In the genomic region with DNA sequence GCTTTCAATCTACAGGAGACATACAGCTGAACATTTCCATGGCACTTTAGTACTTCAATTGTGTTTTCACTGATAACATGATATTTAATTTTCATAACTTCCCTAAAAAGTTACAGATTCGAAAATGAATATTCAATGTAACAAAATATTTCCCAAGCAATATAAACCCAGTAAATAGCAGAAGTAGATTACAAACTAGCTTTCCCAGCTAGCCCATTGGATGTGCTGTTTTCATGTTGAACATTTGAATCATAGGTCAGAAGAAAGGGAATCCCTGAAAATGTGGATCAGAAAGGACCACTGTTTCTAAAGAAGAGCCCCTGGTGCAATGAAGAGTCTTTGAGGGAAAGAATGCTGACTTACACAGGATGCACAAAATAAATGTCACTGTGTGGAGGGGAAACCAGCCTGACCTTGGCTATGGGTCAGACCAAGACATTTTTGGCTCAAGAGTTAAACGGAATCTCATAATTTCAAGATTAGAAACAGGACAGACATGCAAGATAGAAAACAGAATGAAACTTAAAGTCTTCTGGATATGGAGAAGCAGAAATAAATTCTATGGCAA, we compare ENCODE assay signal across 14 cellular contexts. TPM values are rescaled to one million over a fixed set of nuclear protein-coding genes. Genes with fewer than 3 reads are reported as not detected.
DNase-seq lines count a peak whose midpoint lies in the region; ATAC-seq and TF ChIP-seq lines count a peak whose summit lies in the region.
"Had no signal": no experiment of that assay in that cellular context is flagged by ENCODE, and none has a peak within 500 bp of the region (broad histone marks: within the 10 kb centered on the region; RNA-seq: fewer than 3 reads in every experiment).

No MANE protein-coding gene starts in this region.

- H3K36me3 Mint-ChIP-seq in CD14-positive monocyte = peaks cover 72 to 82% of the 10 kb centered on the region in 2 donors
- peaks cover 60% of the 10 kb centered on the region for H3K36me3 Mint-ChIP-seq in activated naive CD8-positive, alpha-beta T cell
- peaks cover 55 to 88% (median 71%) of the 10 kb centered on the region in 3 donors for H3K36me3 Mint-ChIP-seq in naive thymus-derived CD8-positive, alpha-beta T cell

- peaks cover 11% of the 10 kb centered on the region; the same call in 1 of the 2 replicates for H3K79me2 ChIP-seq in Karpas-422 (ENCODE audit: low read length)
- H3K79me2 ChIP-seq in PC-9 (ENCODE audit: low read depth) = no peaks in the 10 kb centered on the region

- no peak for ATAC-seq in naive thymus-derived CD8-positive, alpha-beta T cell

- peak overlapping the region; percentile 80 for H3K27ac ChIP-seq in HL-60 (replicated peaks)
- no peak overlapping the region for H3K27ac ChIP-seq in Karpas-422 (ENCODE audit: low read length)
- no peak overlapping the region for H3K27ac ChIP-seq in PC-9

- H3K36me3 ChIP-seq in Karpas-422 (ENCODE audit: insufficient read depth, low read length) (peaks cover 65% of the 10 kb centered on the region), PC-9 (ENCODE audit: low read depth) (no peaks in the 10 kb centered on the region)

- CTCF ChIA-PET in PC-9 (lab: Charles Lee) = no interaction called here

- H3K4me1 Mint-ChIP-seq in CD14-positive monocyte = peaks cover 50% of the 10 kb centered on the region
- peaks cover 78% of the 10 kb centered on the region for H3K4me1 Mint-ChIP-seq in activated naive CD8-positive, alpha-beta T cell (ENCODE audit: low read depth)
- H3K4me1 Mint-ChIP-seq in naive thymus-derived CD8-positive, alpha-beta T cell = peaks cover 21 to 86% (median 70%) of the 10 kb centered on the region in 4 donors

- H3K27me3 ChIP-seq in HL-60 (ENCODE audit: insufficient read depth, poor library complexity, severe bottlenecking) = no peaks in the 10 kb centered on the region
- no peaks in the 10 kb centered on the region for H3K27me3 ChIP-seq in Karpas-422 (ENCODE audit: low read length)
- no peaks in the 10 kb centered on the region for H3K27me3 ChIP-seq in PC-9 (ENCODE audit: insufficient read depth, low read depth)

- no peak overlapping the region for H2AFZ ChIP-seq in Karpas-422 (ENCODE audit: low read length)
- no peak overlapping the region for H2AFZ ChIP-seq in PC-9

- H4K20me1 ChIP-seq in Karpas-422 (ENCODE audit: insufficient read depth, low read depth, low read length) (no peaks in the 10 kb centered on the region), PC-9 (ENCODE audit: insufficient read depth) (no peaks in the 10 kb centered on the region)

- H3K9ac ChIP-seq in Karpas-422 (ENCODE audit: low read length) = no peak overlapping the region

- H3K27me3 Mint-ChIP-seq in CD14-positive monocyte (ENCODE audit: low read depth in 3 of 3) = no peaks in the 10 kb centered on the region
- no peaks in the 10 kb centered on the region for H3K27me3 Mint-ChIP-seq in activated naive CD8-positive, alpha-beta T cell
- H3K27me3 Mint-ChIP-seq in naive thymus-derived CD8-positive, alpha-beta T cell = no peaks in the 10 kb centered on the region

- H3K9me3 ChIP-seq in Karpas-422 (ENCODE audit: low read length) (peaks cover under 1% of the 10 kb centered on the region; the same call in 1 of the 2 replicates), PC-9 (ENCODE audit: insufficient read depth, low read depth) (no peaks in the 10 kb centered on the region)

- TF ChIP-seq CTCF in CD14-positive monocyte (IDR thresholded peaks at IDR 0.05) = no peak
- no peak for TF ChIP-seq CTCF in HL-60 (IDR thresholded peaks at IDR 0.05; ENCODE audit: insufficient read depth, low read length)
- no peak for TF ChIP-seq CTCF in PC-9 (conservative IDR thresholded peaks at IDR 0.05)

- BruUV-seq in PC-9 (replicated peaks; lab: Mats Ljungman, UMichigan) = no TSS peak

- peak overlapping the region; percentile 94 to 100 (median 98) for H3K27ac Mint-ChIP-seq in CD14-positive monocyte
- H3K27ac Mint-ChIP-seq in activated naive CD8-positive, alpha-beta T cell = peak overlapping the region; percentile 99
- H3K27ac Mint-ChIP-seq in naive thymus-derived CD8-positive, alpha-beta T cell = peak overlapping the region; percentile 88 to 99 (median 93)

- no peaks in the 10 kb centered on the region for H3K9me2 ChIP-seq in Karpas-422 (replicated peaks; ENCODE audit: insufficient read depth, low read length)
- no peaks in the 10 kb centered on the region for H3K9me2 ChIP-seq in PC-9 (ENCODE audit: insufficient read depth)

- no peak overlapping the region for H3K4me3 ChIP-seq in HL-60 (replicated peaks; ENCODE audit: insufficient read depth, low read length)
- H3K4me3 ChIP-seq in Karpas-422 (ENCODE audit: low read length) = no peak overlapping the region
- H3K4me3 ChIP-seq in PC-9 = no peak overlapping the region
- H3K4me3 ChIP-seq: mucosa of descending colon had no signal

- H3K4me2 ChIP-seq in Karpas-422 (ENCODE audit: low read depth, low read length, poor library complexity, severe bottlenecking) = no peak overlapping the region
- H3K4me2 ChIP-seq in PC-9 = no peak overlapping the region

- POLR2A ChIA-PET in naive thymus-derived CD8-positive, alpha-beta T cell (lab: Charles Lee) = interaction anchor here (0.9 to 18.0 kb wide), 7 partner anchors 9 to 94 kb away, joined by 3 to 411 read pairs (median 6); partner anchors contain the start of gene CYTIP
- POLR2A ChIA-PET in PC-9 (lab: Charles Lee; ENCODE audit: unreplicated experiment) = no interaction called here

- no peak for DNase-seq in CD14-positive monocyte (ENCODE audit: low spot score)
- no peak for DNase-seq in HL-60 (ENCODE audit: low read depth in 1 of 2, low spot score in 1 of 2)
- DNase-seq in naive thymus-derived CD8-positive, alpha-beta T cell = no peak
- no peak for DNase-seq in Karpas-422
- DNase-seq in C1 segment of cervical spinal cord (lab: John Stamatoyannopoulos, UW) = no peak
- DNase-seq in AG08395 (ENCODE audit: low spot score) = no peak
- DNase-seq in PC-9 = no peak
- DNase-seq: central memory CD4-positive, alpha-beta T cell; mucosa of descending colon; NCI-H1092 treated with DMSO at 0.1 percent for 48 hours; NCI-H2171 treated with DMSO at 0.1 percent for 48 hours; SW 1271 had no signal

- intact Hi-C loops in CD14-positive monocyte (cut with micrococcal nuclease) (no loop called here), PC-9 (cut with micrococcal nuclease; ENCODE audit: unreplicated experiment) (no loop called here)

- peaks cover 2 to 13% (median 9%) of the 10 kb centered on the region in 7 donors for H3K9me3 Mint-ChIP-seq in CD14-positive monocyte
- no peaks in the 10 kb centered on the region for H3K9me3 Mint-ChIP-seq in activated naive CD8-positive, alpha-beta T cell (ENCODE audit: low read depth)
- peaks cover 0 to 22% (median 5%) of the 10 kb centered on the region in 9 donors for H3K9me3 Mint-ChIP-seq in naive thymus-derived CD8-positive, alpha-beta T cell

- H3F3A ChIP-seq in PC-9 (ENCODE audit: insufficient read depth, low read depth) = no peaks in the 10 kb centered on the region

- peak overlapping the region in 1 of 2 donors; percentile 68 for H3K4me3 Mint-ChIP-seq in CD14-positive monocyte
- peak overlapping the region; percentile 68 for H3K4me3 Mint-ChIP-seq in activated naive CD8-positive, alpha-beta T cell
- peak overlapping the region; percentile 44 to 77 (median 52) for H3K4me3 Mint-ChIP-seq in naive thymus-derived CD8-positive, alpha-beta T cell

- H3K4me1 ChIP-seq in Karpas-422 (ENCODE audit: low read length) (no peaks in the 10 kb centered on the region), PC-9 (replicated peaks; ENCODE audit: insufficient read depth) (no peaks in the 10 kb centered on the region)

RNA-seq across cellular contexts. Expression of gene CYTIP, which starts 22.4 kb away (rescaled TPM):
- polyA plus RNA-seq in CD14-positive monocyte = 10 to 100 TPM; 61.9 to 83.5 TPM
- 100 to 1,000 TPM; 308 to 341 TPM for total RNA-seq in naive thymus-derived CD8-positive, alpha-beta T cell
- polyA plus RNA-seq in naive thymus-derived CD8-positive, alpha-beta T cell = 100 to 1,000 TPM; 140 to 220 (median 155) TPM
- total RNA-seq in Karpas-422 (2014; rRNA removed; shearing (Covaris generic); ENCODE audit: low replicate concordance) = 72.2 and 97.7 TPM in 2 replicates
- not detected in 2 replicates for total RNA-seq in PC-9 (2021)
- polyA plus RNA-seq: BJ had no signal

Comparison
In these comparisons a context has a peak if more than half of its experiments do, and no peak if none do; other contexts are left out.
1. RNA of gene CYTIP, which starts 22.4 kb away (total RNA-seq): 308 to 341 TPM in naive thymus-derived CD8-positive, alpha-beta T cell and 72.2 to 97.7 TPM in Karpas-422; not detected in PC-9; every median in the first group is over 10 times any median in the second.
2. Peak in every context shown above with its lines, with median percentiles within 50 percentile points of each other: H3K27ac Mint-ChIP-seq.